19 cellular contexts compared by ENCODE assay signal in genomic region chr6:140355476-140355875, GRCh38.
DNase-seq lines count a peak whose midpoint lies in the region; ATAC-seq, FAIRE-seq and TF ChIP-seq lines count a peak whose summit lies in the region.
"Had no signal": no experiment of that assay in that cellular context is flagged by ENCODE, and none has a peak within 500 bp of the region (broad histone marks: within the 10 kb centered on the region; RNA-seq: fewer than 3 reads in every experiment).

No MANE protein-coding gene starts in this region.

- H3K9me3 Mint-ChIP-seq in activated T-cell treated with anti-CD3 and anti-CD28 coated beads, Interleukin-2, amount 50 U/mL, for 72 hours = no peaks in the 10 kb centered on the region
- H3K9me3 Mint-ChIP-seq: CD4-positive, CD25-positive, alpha-beta regulatory T cell; CD8-positive, alpha-beta memory T cell; GM23338; IgD-negative memory B cell had no signal

- peaks cover 18% of the 10 kb centered on the region for H3K27me3 Mint-ChIP-seq in activated T-cell treated with anti-CD3 and anti-CD28 coated beads, Interleukin-2, amount 50 U/mL, for 72 hours (ENCODE audit: low read depth)
- H3K27me3 Mint-ChIP-seq: CD4-positive, CD25-positive, alpha-beta regulatory T cell had no signal

- no peak overlapping the region for H3K4ac ChIP-seq in mesenchymal stem cell (ENCODE audit: low read depth in 1 of 2, low read length in 2 of 2)

- no peak overlapping the region for H2BK120ac ChIP-seq in mesenchymal stem cell (ENCODE audit: low read depth, low read length)

- no peak for TF ChIP-seq POLR2A in GM12891 (IDR thresholded peaks at IDR 0.05; ENCODE audit: low read depth, low read length)

- H4K8ac ChIP-seq in mesenchymal stem cell (ENCODE audit: low read length) = no peak overlapping the region

- H3K9me3 ChIP-seq in mesenchymal stem cell (ENCODE audit: control insufficient read depth, low read length) = no peaks in the 10 kb centered on the region
- H3K9me3 ChIP-seq: BE2C had no signal

- H3K27ac ChIP-seq in mesenchymal stem cell (ENCODE audit: low read length, poor library complexity, severe bottlenecking) = no peak overlapping the region

- H3K79me1 ChIP-seq in mesenchymal stem cell (replicated peaks; ENCODE audit: low read length, poor library complexity, severe bottlenecking) = no peaks in the 10 kb centered on the region

- no peak overlapping the region for H3K14ac ChIP-seq in mesenchymal stem cell (ENCODE audit: low read length in 2 of 2)

- no peak overlapping the region for H2BK12ac ChIP-seq in mesenchymal stem cell (ENCODE audit: low read length in 2 of 2)

- no peak overlapping the region for H2BK15ac ChIP-seq in mesenchymal stem cell (ENCODE audit: low read depth, poor library complexity, severe bottlenecking)

- H3K4me2 ChIP-seq in mesenchymal stem cell (ENCODE audit: low read length, poor library complexity, severe bottlenecking) = no peak overlapping the region
- H3K4me2 ChIP-seq: GM23338 had no signal

- no peaks in the 10 kb centered on the region for H3K36me3 ChIP-seq in mesenchymal stem cell (ENCODE audit: control insufficient read depth in 1 of 2, insufficient read depth in 2 of 2, low read depth in 1 of 2, low read length in 2 of 2)
- H3K36me3 ChIP-seq: BE2C had no signal

- no peak overlapping the region for H2BK5ac ChIP-seq in mesenchymal stem cell (ENCODE audit: low read depth, low read length, poor library complexity, severe bottlenecking)

- no peak overlapping the region for H3K9ac ChIP-seq in mesenchymal stem cell (ENCODE audit: low read length)

- H2AFZ ChIP-seq in mesenchymal stem cell (ENCODE audit: low read depth, low read length) = no peak overlapping the region
- H2AFZ ChIP-seq: GM23338 had no signal

- H3K36me3 Mint-ChIP-seq in activated T-cell treated with anti-CD3 and anti-CD28 coated beads, Interleukin-2, amount 50 U/mL, for 72 hours (ENCODE audit: insufficient read depth in 2 of 2) = no peaks in the 10 kb centered on the region
- H3K36me3 Mint-ChIP-seq: CD4-positive, CD25-positive, alpha-beta regulatory T cell; CD8-positive, alpha-beta memory T cell; IgD-negative memory B cell had no signal

- no peak overlapping the region for H3K18ac ChIP-seq in mesenchymal stem cell (ENCODE audit: low read depth in 1 of 2, low read length in 2 of 2)

- no peak overlapping the region for H3K4me3 Mint-ChIP-seq in activated T-cell treated with anti-CD3 and anti-CD28 coated beads, Interleukin-2, amount 50 U/mL, for 72 hours
- H3K4me3 Mint-ChIP-seq: GM23338, H9, IgD-negative memory B cell had no signal

- H3K4me3 ChIP-seq in mesenchymal stem cell (ENCODE audit: insufficient read depth in 1 of 2, low read depth in 1 of 2, low read length in 2 of 2) = no peak overlapping the region
- H3K4me3 ChIP-seq: GM23338 had no signal

- no peaks in the 10 kb centered on the region for H3K27me3 ChIP-seq in mesenchymal stem cell (ENCODE audit: control insufficient read depth in 1 of 2, insufficient read depth in 1 of 2, low read length in 2 of 2)
- H3K27me3 ChIP-seq: BE2C had no signal

- no peaks in the 10 kb centered on the region for H3K4me1 Mint-ChIP-seq in activated T-cell treated with anti-CD3 and anti-CD28 coated beads, Interleukin-2, amount 50 U/mL, for 72 hours (ENCODE audit: low read depth)
- H3K4me1 Mint-ChIP-seq: CD4-positive, CD25-positive, alpha-beta regulatory T cell; CD8-positive, alpha-beta memory T cell; IgD-negative memory B cell had no signal

- no peak for FAIRE-seq in GM12891 (lab: Jason Lieb, UNC)
- FAIRE-seq: G401.6, GM12892, GM18507, HTR-8/SVneo had no signal

- no peak overlapping the region for H4K91ac ChIP-seq in mesenchymal stem cell (ENCODE audit: low read length)

- no peak overlapping the region for H3K27ac Mint-ChIP-seq in activated T-cell treated with anti-CD3 and anti-CD28 coated beads, Interleukin-2, amount 50 U/mL, for 72 hours
- H3K27ac Mint-ChIP-seq: CD4-positive, CD25-positive, alpha-beta regulatory T cell; CD8-positive, alpha-beta memory T cell; GM23338; H9; IgD-negative memory B cell had no signal

- H3K4me1 ChIP-seq in mesenchymal stem cell (ENCODE audit: control insufficient read depth, insufficient read depth, low read depth, low read length) = no peaks in the 10 kb centered on the region
- H3K4me1 ChIP-seq: BE2C had no signal

- H2AK5ac ChIP-seq in mesenchymal stem cell (ENCODE audit: low read length, severe bottlenecking) = no peak overlapping the region

- no peak overlapping the region for H3K23ac ChIP-seq in mesenchymal stem cell (ENCODE audit: low read length in 2 of 2)

- DNase-seq in H4 (ENCODE audit: low spot score) = peak; percentile 6
- DNase-seq in amniotic epithelial cell (ENCODE audit: low read depth) = peak; percentile 39
- DNase-seq in fibroblast of peridontal ligament (ENCODE audit: extremely low read depth) = peak; percentile 68
- DNase-seq in mesenchymal stem cell = peak; percentile 52
- no peak for DNase-seq in GM12891 (ENCODE audit: insufficient read length, low spot score)
- DNase-seq in activated T-cell treated with anti-CD3 and anti-CD28 coated beads, Interleukin-2, amount 50 U/mL, for 72 hours = no peak
- no peak for DNase-seq in activated naive CD4-positive, alpha-beta T cell treated with Interleukin-2 at 50 U/mL for 16 hours
- DNase-seq: BE2C; C1 segment of cervical spinal cord; CD4-positive, CD25-positive, alpha-beta regulatory T cell; CD8-positive, alpha-beta memory T cell; COR-L47; H9 had no signal

- WGBS in mesenchymal stem cell = 77% methylated on average over 1 of the region's 1 CpG

- ATAC-seq in activated T-cell treated with anti-CD3 and anti-CD28 coated beads, Interleukin-2, amount 50 U/mL, for 72 hours (replicated peaks in 1 of 2) = no peak
- ATAC-seq: GM23338 had no signal

TF ChIP-seq in GM12891, 5 proteins besides CTCF, POLR2A, EP300 and RAD21:
- TF ChIP-seq TAF1 (IDR thresholded peaks at IDR 0.05; ENCODE audit: low read depth, low read length) (no peak), POU2F2 (IDR thresholded peaks at IDR 0.05; ENCODE audit: low read depth, low read length) (no peak), PAX5 (IDR thresholded peaks at IDR 0.05; ENCODE audit: insufficient read depth, low read length, severe bottlenecking) (no peak), SPI1 (IDR thresholded peaks at IDR 0.05; ENCODE audit: low read depth, low read length) (no peak), POLR2AphosphoS5 (IDR thresholded peaks at IDR 0.05; ENCODE audit: low read depth, low read length) (no peak)

Comparison
In these comparisons a context has a peak if more than half of its experiments do, and no peak if none do; other contexts are left out.
1. DNase-seq: peak in H4 (single experiment), amniotic epithelial cell (single experiment), fibroblast of peridontal ligament (single experiment) and mesenchymal stem cell (single experiment); none in GM12891 (single experiment), activated T-cell treated with anti-CD3 and anti-CD28 coated beads, Interleukin-2, amount 50 U/mL, for 72 hours (0 of 2) and activated naive CD4-positive, alpha-beta T cell treated with Interleukin-2 at 50 U/mL for 16 hours (single experiment).